21 cellular contexts compared by ENCODE assay signal in the genomic region with DNA sequence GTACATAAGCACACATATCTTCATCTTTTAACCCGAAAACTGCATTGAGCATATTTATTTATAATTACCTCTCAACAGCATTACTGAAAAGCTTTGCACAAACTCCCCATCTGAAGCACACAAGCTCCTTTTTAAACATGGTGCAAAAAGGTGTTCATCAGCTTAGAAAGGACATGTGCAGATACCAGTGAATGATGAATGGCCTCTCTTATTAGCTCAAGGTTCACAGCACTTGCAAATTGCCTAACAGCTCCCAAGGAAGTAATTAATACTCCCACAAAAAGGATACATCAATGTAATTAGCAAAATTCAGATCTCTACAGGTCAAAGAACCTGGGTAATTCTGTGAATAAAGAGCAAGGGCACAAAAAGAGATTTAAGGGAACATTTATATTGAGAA.
"Had no signal": no experiment of that assay in that cellular context is flagged by ENCODE, and none has a peak within 500 bp of the region (broad histone marks: within the 10 kb centered on the region; RNA-seq: fewer than 3 reads in every experiment).

No MANE protein-coding gene starts in this region.

- H3K4me3 Mint-ChIP-seq: dendritic cell treated with granulocyte-macrophage colony-stimulating factor and Interleukin-4, amounts not matched to agents 40 ng/mL and 50 ng/mL, for 4 days; effector memory CD8-positive, alpha-beta T cell; endodermal cell; immature natural killer cell; mesothelial cell of epicardium had no signal

- ATAC-seq: effector memory CD8-positive, alpha-beta T cell; foreskin keratinocyte; gastroesophageal sphincter; heart left ventricle; left colon; left lung; left ventricle myocardium superior; lower lobe of right lung; mucosa of descending colon had no signal

- H3K4me1 Mint-ChIP-seq: endodermal cell, immature natural killer cell, mesothelial cell of epicardium had no signal

- H3K27ac Mint-ChIP-seq: dendritic cell treated with granulocyte-macrophage colony-stimulating factor and Interleukin-4, amounts not matched to agents 40 ng/mL and 50 ng/mL, for 4 days; effector memory CD8-positive, alpha-beta T cell; endodermal cell; immature natural killer cell; mesothelial cell of epicardium had no signal

- H3K9me3 Mint-ChIP-seq: effector memory CD8-positive, alpha-beta T cell had no signal

- H3K27me3 Mint-ChIP-seq: dendritic cell treated with granulocyte-macrophage colony-stimulating factor and Interleukin-4, amounts not matched to agents 40 ng/mL and 50 ng/mL, for 4 days had no signal

- DNase-seq: colonic mucosa; cortex of kidney; effector CD8-positive, alpha-beta T cell; effector memory CD8-positive, alpha-beta T cell; endodermal cell; foreskin keratinocyte; heart left ventricle; hypothalamus; immature natural killer cell; islet precursor cell; kidney; kidney glomerular epithelial cell; left colon; left lung; left ventricle myocardium superior; lower lobe of right lung; mesenchymal stem cell; mucosa of descending colon had no signal

- H3K36me3 Mint-ChIP-seq: immature natural killer cell, mesothelial cell of epicardium had no signal
